ENCODE assay signal across 8 cellular contexts in the genomic region with DNA sequence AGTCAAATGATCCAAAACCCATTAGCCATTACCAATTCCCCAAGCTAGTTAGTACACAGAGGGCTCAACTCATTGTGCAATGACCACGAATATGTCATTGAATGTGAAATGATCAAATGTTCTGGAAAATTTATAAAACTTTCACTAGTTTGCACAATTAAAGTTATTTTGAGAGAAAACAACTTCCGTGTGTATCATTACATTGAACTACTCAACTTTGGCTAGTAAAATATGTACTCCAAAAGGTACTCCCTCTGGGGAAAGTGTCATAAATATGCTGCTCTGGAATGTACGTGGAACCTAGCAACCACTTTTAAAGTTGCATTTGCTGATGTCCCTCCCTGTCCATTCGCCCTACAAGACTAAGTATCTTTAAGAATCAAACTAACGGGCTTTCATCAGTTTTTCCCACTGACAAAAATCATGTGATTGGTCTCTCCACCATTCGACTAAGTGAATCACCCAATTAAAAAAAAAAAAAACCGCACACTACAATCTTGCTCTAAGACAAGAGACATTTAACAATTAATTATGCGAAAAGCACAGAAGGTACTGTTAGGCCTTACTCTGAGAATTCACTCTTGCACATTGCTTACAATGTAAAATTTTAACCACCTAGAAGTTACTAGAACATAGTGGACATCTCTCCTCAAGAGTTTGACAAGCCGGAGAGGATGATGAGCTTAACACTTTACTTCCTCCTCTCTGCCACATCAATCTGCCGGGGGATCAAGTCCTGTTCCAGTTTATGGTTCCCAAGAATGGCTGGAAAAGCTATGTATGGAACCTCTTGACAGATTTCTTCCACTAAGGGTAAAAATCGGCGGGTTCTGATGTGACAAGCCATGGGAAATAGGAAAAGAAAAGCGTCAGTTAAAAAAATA. TPM values are rescaled to one million over a fixed set of nuclear protein-coding genes. Genes with fewer than 3 reads are reported as not detected.
DNase-seq lines count a peak whose midpoint lies in the region; ATAC-seq and TF ChIP-seq lines count a peak whose summit lies in the region.

No MANE protein-coding gene starts in this region.

- H3F3A ChIP-seq in smooth muscle cell (ENCODE audit: low read depth) = no peaks in the 10 kb centered on the region

- H3K36me3 ChIP-seq in smooth muscle cell (ENCODE audit: low read depth) = no peaks in the 10 kb centered on the region

- H3K4me1 ChIP-seq in right cardiac atrium (ENCODE audit: control insufficient read depth, insufficient read depth, low read length) (peaks cover 3% of the 10 kb centered on the region), smooth muscle cell (ENCODE audit: low read depth) (peaks cover 12% of the 10 kb centered on the region)

- no peak for ATAC-seq in activated T-cell treated with anti-CD3 and anti-CD28 coated beads, Interleukin-2, amount 50 U/mL, for 4 hours
- no peak for ATAC-seq in right cardiac atrium

- peaks cover 67% of the 10 kb centered on the region for H3K79me2 ChIP-seq in smooth muscle cell (ENCODE audit: low read depth)

- WGBS in right cardiac atrium = 15% methylated on average over 13 of the region's 13 CpGs
- 38% methylated on average over 13 of the region's 13 CpGs for WGBS in smooth muscle cell (ENCODE audit: low lambda C conversion rate)

- H3K9me3 Mint-ChIP-seq in activated T-cell treated with anti-CD3 and anti-CD28 coated beads, Interleukin-2, amount 50 U/mL, for 4 hours = no peaks in the 10 kb centered on the region

- H3K9me3 ChIP-seq in right cardiac atrium (ENCODE audit: control insufficient read depth, low read length) (no peaks in the 10 kb centered on the region), smooth muscle cell (replicated peaks; ENCODE audit: low read depth) (no peaks in the 10 kb centered on the region)

- no peaks in the 10 kb centered on the region for H3K27me3 Mint-ChIP-seq in activated T-cell treated with anti-CD3 and anti-CD28 coated beads, Interleukin-2, amount 50 U/mL, for 4 hours (ENCODE audit: low read depth)

- H3K4me2 ChIP-seq in smooth muscle cell = peak overlapping the region; percentile 94

- H3K4me3 ChIP-seq in WI38 (ENCODE audit: low read depth, low read length) (peak overlapping the region; percentile 92), right cardiac atrium (ENCODE audit: low read length) (peak overlapping the region; percentile 83), smooth muscle cell (peak overlapping the region; percentile 86)

- peak overlapping the region; percentile 96 for H3K4me3 Mint-ChIP-seq in activated T-cell treated with anti-CD3 and anti-CD28 coated beads, Interleukin-2, amount 50 U/mL, for 4 hours

- intact Hi-C loops in right cardiac atrium (cut with DNase I) = no loop called here

- H4K20me1 ChIP-seq in smooth muscle cell (ENCODE audit: low read depth) = peaks cover 54% of the 10 kb centered on the region

- H3K27ac ChIP-seq in right cardiac atrium (ENCODE audit: low read length) (peak overlapping the region; percentile 93), smooth muscle cell (ENCODE audit: low read depth) (peak overlapping the region; percentile 82)

- H3K36me3 Mint-ChIP-seq in activated T-cell treated with anti-CD3 and anti-CD28 coated beads, Interleukin-2, amount 50 U/mL, for 4 hours (ENCODE audit: insufficient read depth) = peaks cover 7% of the 10 kb centered on the region

- DNase-seq in activated T-cell treated with anti-CD3 and anti-CD28 coated beads, Interleukin-2, amount 50 U/mL, for 4 hours = no peak
- DNase-seq in activated T-cell treated with anti-CD3 and anti-CD28 coated beads for 4 hours = no peak
- DNase-seq in right cardiac atrium = no peak
- DNase-seq in smooth muscle cell (lab: John Stamatoyannopoulos, UW; ENCODE audit: unreplicated experiment) = no peak
- DNase-seq in hypothalamus (lab: John Stamatoyannopoulos, UW) = no peak
- no peak for DNase-seq in SKM-1 treated with dmso at 0.1 percent for 144 hours (lab: John Stamatoyannopoulos, UW; ENCODE audit: unreplicated experiment)
- no peak for DNase-seq in mesenteric fat pad (ENCODE audit: low spot score)

- no peak overlapping the region for H2AFZ ChIP-seq in smooth muscle cell (ENCODE audit: low read depth)

- no peaks in the 10 kb centered on the region for H3K27me3 ChIP-seq in right cardiac atrium (ENCODE audit: control insufficient read depth, insufficient read depth)
- H3K27me3 ChIP-seq in smooth muscle cell (ENCODE audit: low read depth) = no peaks in the 10 kb centered on the region

- TF ChIP-seq CTCF in WI38 (IDR thresholded peaks at IDR 0.05; ENCODE audit: low read depth, low read length) = no peak
- TF ChIP-seq CTCF in smooth muscle cell (IDR thresholded peaks at IDR 0.05; ENCODE audit: borderline replicate concordance, insufficient read depth, poor library complexity, severe bottlenecking) = no peak

- H3K4me1 Mint-ChIP-seq in activated T-cell treated with anti-CD3 and anti-CD28 coated beads, Interleukin-2, amount 50 U/mL, for 4 hours (ENCODE audit: low read depth) = peaks cover 48% of the 10 kb centered on the region

- H3K9ac ChIP-seq in smooth muscle cell (ENCODE audit: low read depth) = peak overlapping the region; percentile 85

RNA-seq across cellular contexts. Expression of a gene that starts 1.1 kb away (rescaled TPM):
- 10 to 100 TPM; 20.9 to 24.4 (median 23.9) TPM for total RNA-seq in activated T-cell treated with anti-CD3 and anti-CD28 coated beads, Interleukin-2, amount 50 U/mL, for 4 hours
- 10 to 100 TPM; 24.0 to 38.4 (median 28.8) TPM for total RNA-seq in right cardiac atrium
- polyA plus RNA-seq in right cardiac atrium = 9.5 TPM
- 118 and 125 TPM in 2 replicates for total RNA-seq in smooth muscle cell
- 81.2 and 82.0 TPM in 2 replicates for polyA plus RNA-seq in smooth muscle cell
- total RNA-seq in mesenteric fat pad = 46.7 TPM

RNA-seq across cellular contexts. Expression of a gene that starts 38.1 kb away (rescaled TPM):
- total RNA-seq in activated T-cell treated with anti-CD3 and anti-CD28 coated beads, Interleukin-2, amount 50 U/mL, for 4 hours = not detected
- not detected for total RNA-seq in right cardiac atrium
- not detected for polyA plus RNA-seq in right cardiac atrium
- total RNA-seq in smooth muscle cell = 0.04 TPM in 1 of 2 replicates, not detected in the other
- 0.27 and 0.34 TPM in 2 replicates for polyA plus RNA-seq in smooth muscle cell
- total RNA-seq in mesenteric fat pad = not detected
